In genomic region chr17:7493941-7494340, GRCh38 we compare ENCODE assay signal across 29 cellular contexts. TPM values are rescaled to one million over a fixed set of nuclear protein-coding genes. Genes with fewer than 3 reads are reported as not detected.
"Had no signal": no experiment of that assay in that cellular context is flagged by ENCODE, and none has a peak within 500 bp of the region (broad histone marks: within the 10 kb centered on the region; RNA-seq: fewer than 3 reads in every experiment).

No MANE protein-coding gene starts in this region.

- ATAC-seq: esophagus mucosa; left lung; naive thymus-derived CD8-positive, alpha-beta T cell; right cardiac atrium; T-cell had no signal

- H3K9me3 Mint-ChIP-seq: activated CD4-positive, alpha-beta T cell treated with anti-CD3 and anti-CD28 coated beads, Interleukin-2, amount 10 ng/mL, durations not matched to agents 7 days and 5 days; activated T-helper 2 cell treated with anti-CD3 and anti-CD28 coated beads, Interferon-gamma antibody, Interleukin-2, Interleukin-4, amounts not matched to agents 10 μg/mL and 5 μg/mL and 100 μg/mL, durations not matched to agents 14 hours and 24 hours and 36 hours; immature natural killer cell; naive thymus-derived CD8-positive, alpha-beta T cell; T-cell had no signal

- H3K27me3 Mint-ChIP-seq: activated CD4-positive, alpha-beta T cell treated with anti-CD3 and anti-CD28 coated beads, Interleukin-2, amount 10 ng/mL, durations not matched to agents 7 days and 5 days; naive thymus-derived CD8-positive, alpha-beta T cell; T-cell had no signal

- H3K27ac ChIP-seq: adrenal gland, ascending aorta, brain microvascular endothelial cell, left lung, ovary, transverse colon, uterus, WERI-Rb-1 had no signal

- H3K9me3 ChIP-seq: adrenal gland, ascending aorta, left lung, ovary, transverse colon, uterus had no signal

- H3K27me3 ChIP-seq: adrenal gland, ascending aorta, brain microvascular endothelial cell, left lung, ovary, transverse colon, uterus had no signal

- DNase-seq: activated CD4-positive, alpha-beta T cell treated with anti-CD3 and anti-CD28 coated beads, Interleukin-2, amount 10 ng/mL, durations not matched to agents 7 days and 5 days; activated CD4-positive, CD25-positive, alpha-beta regulatory T cell treated with anti-CD3 and anti-CD28 coated beads, Interleukin-2, amount 50 U/mL, for 72 hours; activated naive CD4-positive, alpha-beta T cell treated with Interleukin-2 at 50 U/mL for 16 hours; activated T-cell treated with anti-CD3 and anti-CD28 coated beads, Interleukin-2, amount 50 U/mL, for 1 hour; adrenal gland; brain microvascular endothelial cell; caudate nucleus; dermis blood vessel endothelial cell; effector CD8-positive, alpha-beta T cell; foreskin melanocyte; immature natural killer cell; left lung; naive thymus-derived CD8-positive, alpha-beta T cell; ovary; right cardiac atrium; stimulated activated CD4-positive, alpha-beta T cell treated with anti-CD3 and anti-CD28 coated beads, Interleukin-12 subunit alpha, Interleukin-12 subunit beta, amount 100 ng/mL, for 4 hours; stimulated activated CD4-positive, alpha-beta T cell treated with anti-CD3 and anti-CD28 coated beads, Interleukin-4, amount 100 ng/mL, for 4 hours; T-cell; transverse colon; uterus; WERI-Rb-1 had no signal

- H3K27ac Mint-ChIP-seq: activated CD4-positive, alpha-beta T cell treated with anti-CD3 and anti-CD28 coated beads, Interleukin-2, amount 10 ng/mL, durations not matched to agents 7 days and 5 days; activated T-helper 2 cell treated with anti-CD3 and anti-CD28 coated beads, Interferon-gamma antibody, Interleukin-2, Interleukin-4, amounts not matched to agents 10 μg/mL and 5 μg/mL and 100 μg/mL, durations not matched to agents 14 hours and 24 hours and 36 hours had no signal

- H3K4me3 Mint-ChIP-seq: activated CD4-positive, alpha-beta T cell treated with anti-CD3 and anti-CD28 coated beads, Interleukin-2, amount 10 ng/mL, durations not matched to agents 7 days and 5 days; immature natural killer cell; T-cell had no signal

RNA-seq across cellular contexts. Expression of gene SLC35G6, which starts 12.7 kb away (rescaled TPM):
- total RNA-seq: activated CD4-positive, alpha-beta T cell treated with anti-CD3 and anti-CD28 coated beads, Interleukin-2, amount 10 ng/mL, durations not matched to agents 7 days and 5 days; activated T-helper 2 cell treated with anti-CD3 and anti-CD28 coated beads, Interferon-gamma antibody, Interleukin-2, Interleukin-4, amounts not matched to agents 10 μg/mL and 5 μg/mL and 100 μg/mL, durations not matched to agents 14 hours and 24 hours and 36 hours; adrenal gland; ascending aorta; dermis blood vessel endothelial cell; endothelial cell of umbilical vein; esophagus mucosa; kidney epithelial cell; left lung; lung; naive thymus-derived CD8-positive, alpha-beta T cell; ovary; pulmonary artery endothelial cell; right cardiac atrium; T-cell; temporal lobe; transverse colon; uterus had no signal

RNA-seq across cellular contexts. Expression of gene FGF11, which starts 54.6 kb away (rescaled TPM):
- total RNA-seq: endothelial cell of umbilical vein had no signal
